In the genomic region with DNA sequence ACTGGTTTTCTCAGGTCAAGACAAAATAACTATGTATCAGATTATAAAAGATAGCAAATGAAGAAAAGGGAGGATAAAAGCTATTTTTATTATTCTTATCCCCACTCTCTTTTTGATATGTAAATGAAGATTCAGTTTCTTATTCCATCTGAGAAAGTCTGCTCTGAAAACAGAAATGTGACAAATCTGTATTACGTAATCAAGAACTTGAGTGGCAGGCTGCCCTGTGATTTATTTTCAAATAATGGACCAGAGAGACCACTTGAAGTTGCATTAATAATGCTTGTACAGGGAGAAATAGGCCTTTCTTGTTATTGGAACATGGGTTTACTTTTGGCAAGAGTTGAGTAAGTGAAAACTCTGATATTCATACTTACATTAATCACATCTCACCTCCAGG, we compare ENCODE assay signal across 25 cellular contexts.
"Had no signal": no experiment of that assay in that cellular context is flagged by ENCODE, and none has a peak within 500 bp of the region (broad histone marks: within the 10 kb centered on the region; RNA-seq: fewer than 3 reads in every experiment).

No MANE protein-coding gene starts in this region.

- H3K4me3 ChIP-seq: hepatocyte, left ventricle myocardium inferior, lung, neural progenitor cell, sigmoid colon, spleen, suprapubic skin, thoracic aorta, tibial artery, upper lobe of right lung had no signal

- H3K27me3 ChIP-seq: neutrophil, spleen, suprapubic skin, tibial artery had no signal

- H3K4me2 ChIP-seq: hepatocyte, neural progenitor cell had no signal

- DNase-seq: islet precursor cell; left ventricle myocardium inferior; mesendoderm; naive B cell; natural killer cell; nephron progenitor cell; occipital lobe; right cardiac atrium; sigmoid colon; small intestine; spleen; stimulated activated CD4-positive, alpha-beta T cell treated with anti-CD3 and anti-CD28 coated beads, Interleukin-4, amount 100 ng/mL, for 24 hours; stimulated activated naive CD4-positive, alpha-beta T cell; tibial artery; trophoblast cell; upper lobe of right lung had no signal

- H3K9me3 ChIP-seq: neutrophil, sigmoid colon, spleen, suprapubic skin, thoracic aorta, tibial artery, upper lobe of right lung had no signal

- H3K4me1 ChIP-seq: left ventricle myocardium inferior, neural progenitor cell, parathyroid adenoma, sigmoid colon, spleen, suprapubic skin, tibial artery, upper lobe of right lung had no signal

- H3K79me2 ChIP-seq: parathyroid adenoma had no signal

- H3K27ac ChIP-seq: hepatocyte, left ventricle myocardium inferior, neural progenitor cell, neutrophil, parathyroid adenoma, sigmoid colon, spleen, suprapubic skin, thoracic aorta, tibial artery, upper lobe of right lung had no signal

- H3K9ac ChIP-seq: neural progenitor cell, parathyroid adenoma had no signal

- H2AFZ ChIP-seq: hepatocyte, neural progenitor cell, parathyroid adenoma had no signal

- ATAC-seq: natural killer cell; right cardiac atrium; stimulated activated effector memory CD8-positive, alpha-beta T cell treated with anti-CD3 and anti-CD28 coated beads, Interleukin-12 subunit alpha, Interleukin-12 subunit beta, amount 100 ng/mL, for 72 hours; upper lobe of right lung had no signal

- FAIRE-seq: small intestine, urothelium cell line had no signal

- H3K36me3 ChIP-seq: left ventricle myocardium inferior, neural progenitor cell, neutrophil, sigmoid colon, spleen, suprapubic skin, thoracic aorta, tibial artery, upper lobe of right lung had no signal
